8 cellular contexts compared by ENCODE assay signal in genomic region chr6:57173886-57174510, GRCh38. TPM values are rescaled to one million over a fixed set of nuclear protein-coding genes. Genes with fewer than 3 reads are reported as not detected.
DNase-seq lines count a peak whose midpoint lies in the region; ATAC-seq and TF ChIP-seq lines count a peak whose summit lies in the region.

No MANE protein-coding gene starts in this region.

- H3K4me2 ChIP-seq in OCI-LY1 (ENCODE audit: low read length): peak overlapping the region; percentile 99
- no peak overlapping the region for H3K4me2 ChIP-seq in neural cell (ENCODE audit: low read length)

- H3K9ac ChIP-seq in OCI-LY1 (ENCODE audit: low read length): peak overlapping the region; percentile 92
- no peak overlapping the region for H3K9ac ChIP-seq in neural cell (ENCODE audit: low read length)

- ATAC-seq in HG03521 (IDR thresholded peaks at IDR 0.05; ENCODE audit: unreplicated experiment): no peak
- ATAC-seq in GM18520 (IDR thresholded peaks at IDR 0.05; ENCODE audit: unreplicated experiment): no peak

- intact Hi-C loops in dorsolateral prefrontal cortex (cut with DNase I): loop anchor here (2.0 to 10.0 kb wide), 5 partner anchors 47 to 141 kb away; partner anchors contain the start of genes PRIM2 (in 2 of the 2), KIAA1586 (in 1 of the 2) and RAB23 (in 1 of the 2)

- H3K9me2 ChIP-seq in OCI-LY1 (ENCODE audit: low read depth, low read length): no peaks in the 10 kb centered on the region
- no peaks in the 10 kb centered on the region for H3K9me2 ChIP-seq in neural cell (ENCODE audit: insufficient read depth, low read length)

- no peaks in the 10 kb centered on the region for H3K9me3 ChIP-seq in OCI-LY1 (ENCODE audit: low read length)
- H3K9me3 ChIP-seq in neural cell (ENCODE audit: low read length): no peaks in the 10 kb centered on the region

- no peaks in the 10 kb centered on the region for H3K27me3 ChIP-seq in OCI-LY1 (ENCODE audit: insufficient read depth, low read length)
- no peaks in the 10 kb centered on the region for H3K27me3 ChIP-seq in dorsolateral prefrontal cortex
- no peaks in the 10 kb centered on the region for H3K27me3 ChIP-seq in neural cell (ENCODE audit: insufficient read depth, low read depth, low read length)

- H3K4me1 ChIP-seq in OCI-LY1 (ENCODE audit: insufficient read depth, low read length, severe bottlenecking): peaks cover 35% of the 10 kb centered on the region

- H2AFZ ChIP-seq in OCI-LY1 (ENCODE audit: low read length) (no peak overlapping the region), neural cell (ENCODE audit: low read depth, low read length) (no peak overlapping the region)

- no peak for TF ChIP-seq RAD21 in neural cell (conservative IDR thresholded peaks at IDR 0.05)

- H3K27ac ChIP-seq in OCI-LY1 (ENCODE audit: low read depth, low read length, poor library complexity, severe bottlenecking) (peak overlapping the region; percentile 69), dorsolateral prefrontal cortex (peak overlapping the region in 4 of 59 donors; percentile 8 to 89 (median 50)), neural cell (ENCODE audit: low read length) (no peak overlapping the region)

- H3K4me3 ChIP-seq in OCI-LY1 (ENCODE audit: low read depth, low read length, poor library complexity, severe bottlenecking) (peak overlapping the region; percentile 88), dorsolateral prefrontal cortex (peak overlapping the region in 37 of 59 donors; percentile 11 to 90 (median 81)), neural cell (ENCODE audit: low read length) (peak overlapping the region; percentile 83)

- TF ChIP-seq CTCF in OCI-LY1 (IDR thresholded peaks at IDR 0.05; ENCODE audit: low read length) (no peak), dorsolateral prefrontal cortex (IDR thresholded peaks at IDR 0.05 in 54 of 56, conservative IDR thresholded peaks at IDR 0.05 in 2 of 56; ENCODE audit: low read depth in 1 of 56, partially characterized antibody in 56 of 56) (no peak), neural cell (IDR thresholded peaks at IDR 0.05; ENCODE audit: poor library complexity, severe bottlenecking) (no peak)

- H3K36me3 ChIP-seq in OCI-LY1 (ENCODE audit: insufficient read depth, low read length): peaks cover 16% of the 10 kb centered on the region; the same call in 1 of the 2 replicates
- H3K36me3 ChIP-seq in neural cell (ENCODE audit: insufficient read depth, low read length): no peaks in the 10 kb centered on the region

- H3K79me2 ChIP-seq in OCI-LY1 (ENCODE audit: insufficient read depth, low read length): peaks cover 64% of the 10 kb centered on the region
- no peaks in the 10 kb centered on the region for H3K79me2 ChIP-seq in neural cell (replicated peaks; ENCODE audit: insufficient read depth, low read length)

- H4K20me1 ChIP-seq in OCI-LY1 (ENCODE audit: insufficient read depth, low read length) (no peaks in the 10 kb centered on the region), neural cell (ENCODE audit: insufficient read depth) (no peaks in the 10 kb centered on the region)

- peaks cover 5% of the 10 kb centered on the region; the same call in 1 of the 2 replicates for H3F3A ChIP-seq in OCI-LY1 (ENCODE audit: insufficient read depth, low read length)
- no peaks in the 10 kb centered on the region for H3F3A ChIP-seq in neural cell (ENCODE audit: insufficient read depth, low read length, poor library complexity, severe bottlenecking)

- TF ChIP-seq EP300 in neural cell (conservative IDR thresholded peaks at IDR 0.05; ENCODE audit: poor library complexity, severe bottlenecking): no peak

- peak; percentile 5 for DNase-seq in NCI-H345 (lab: John Stamatoyannopoulos, UW)
- no peak for DNase-seq in NCI-H345 treated with DMSO at 0.1 percent for 48 hours (lab: John Stamatoyannopoulos, UW; ENCODE audit: unreplicated experiment)
- no peak for DNase-seq in dorsolateral prefrontal cortex
- DNase-seq in mesenteric fat pad (ENCODE audit: low spot score): no peak

TF ChIP-seq in neural cell, 6 proteins besides CTCF, POLR2A, EP300 and RAD21:
- no peak for TF ChIP-seq SMC3 (conservative IDR thresholded peaks at IDR 0.05; ENCODE audit: poor library complexity)
- TF ChIP-seq MXI1 (conservative IDR thresholded peaks at IDR 0.05; ENCODE audit: poor library complexity, severe bottlenecking): no peak
TF ChIP-seq in neural cell: peak in this region for 0.

RNA-seq across cellular contexts. Expression of gene BAG2, which starts 1.9 kb away (rescaled TPM):
- total RNA-seq in dorsolateral prefrontal cortex: 10 to 100 TPM in 2 of 120 experiments, 1 to 10 TPM in 118; 1.7 to 10.3 (median 4.0) TPM
- polyA plus RNA-seq in neural cell: 3.2 and 3.3 TPM in 2 replicates
- polyA minus RNA-seq in neural cell: 3.7 and 4.5 TPM in 2 replicates
- 4.4 TPM for total RNA-seq in mesenteric fat pad

RNA-seq across cellular contexts. Expression of gene RAB23, which starts 48.1 kb away (rescaled TPM):
- total RNA-seq in dorsolateral prefrontal cortex (10 to 100 TPM in 118 of 120 experiments, 1 to 10 TPM in 2; 7.9 to 20.9 (median 14.9) TPM), mesenteric fat pad (9.4 TPM)
- 11.7 and 14.5 TPM in 2 replicates for polyA plus RNA-seq in neural cell
- 20.7 and 24.0 TPM in 2 replicates for polyA minus RNA-seq in neural cell
